In genomic region chrX:48918644-48919340, GRCh38 we compare ENCODE assay signal across 1 cellular context.
TF ChIP-seq lines count a peak whose summit lies in the region.

TSS of gene PIM2 (minus strand) at chrX:48919024. CDS start at chrX:48918834, 190 bp downstream.

TF ChIP-seq in GM12878, 131 proteins besides CTCF, POLR2A, EP300 and RAD21 (continued from another document and continues in another):
- TF ChIP-seq BCL3 (IDR thresholded peaks at IDR 0.05; ENCODE audit: borderline replicate concordance, insufficient read depth, low read depth, low read length, poor library complexity, severe bottlenecking) = no peak
- TF ChIP-seq NKRF (conservative IDR thresholded peaks at IDR 0.05) = peak; percentile 55; the same call in 1 of the 2 replicates
- no peak for TF ChIP-seq MEF2A (IDR thresholded peaks at IDR 0.05; ENCODE audit: insufficient read depth, low read depth, low read length)
- TF ChIP-seq MXI1 (IDR thresholded peaks at IDR 0.05; ENCODE audit: low read depth, low read length) = peak; percentile 88
- peak; percentile 31; the same call in 1 of the 2 replicates for TF ChIP-seq CREM (IDR thresholded peaks at IDR 0.05; ENCODE audit: low read depth)
- peak; percentile 99 for TF ChIP-seq POU2F2 (IDR thresholded peaks at IDR 0.05; ENCODE audit: borderline replicate concordance, low read depth, low read length)
- TF ChIP-seq CHD4 (IDR thresholded peaks at IDR 0.05) = no peak
- TF ChIP-seq ZBTB4 (CRISPR knock-in tag; IDR thresholded peaks at IDR 0.05) = no peak
- 0 out of 2 replicates have a peak, but pooled peaks have one; percentile 27 for TF ChIP-seq FOXM1 (IDR thresholded peaks at IDR 0.05; ENCODE audit: low read depth, low read length)
- no peak for TF ChIP-seq CBX3 (IDR thresholded peaks at IDR 0.05; ENCODE audit: borderline replicate concordance, low read depth)
- TF ChIP-seq ZNF207 (IDR thresholded peaks at IDR 0.05; ENCODE audit: borderline replicate concordance) = no peak
- peak; percentile 84; the same call in 1 of the 2 replicates for TF ChIP-seq TARDBP (IDR thresholded peaks at IDR 0.05; ENCODE audit: borderline replicate concordance)
- TF ChIP-seq CBX5 (IDR thresholded peaks at IDR 0.05; ENCODE audit: low read depth) = 0 out of 2 replicates have a peak, but pooled peaks have one; percentile 31
- TF ChIP-seq RAD51 (IDR thresholded peaks at IDR 0.05) = peak; percentile 84
- TF ChIP-seq SREBF1 (IDR thresholded peaks at IDR 0.05; ENCODE audit: low read length) = no peak
- TF ChIP-seq LARP7 (IDR thresholded peaks at IDR 0.05) = peak; percentile 88
- TF ChIP-seq ELK1 (IDR thresholded peaks at IDR 0.05; ENCODE audit: low read depth, low read length) = peak; percentile 51; the same call in 1 of the 2 replicates
- peak; percentile 68 for TF ChIP-seq USF2 (IDR thresholded peaks at IDR 0.05; ENCODE audit: borderline replicate concordance, low read depth, low read length)
- peak; percentile 72 for TF ChIP-seq PML (IDR thresholded peaks at IDR 0.05; ENCODE audit: low read length)
- no peak for TF ChIP-seq BCLAF1 (IDR thresholded peaks at IDR 0.05)
- TF ChIP-seq NRF1 (conservative IDR thresholded peaks at IDR 0.05; ENCODE audit: low read depth, low read length) = no peak
- TF ChIP-seq SP1 (IDR thresholded peaks at IDR 0.05; ENCODE audit: low read depth, low read length) = peak; percentile 80
- TF ChIP-seq SUPT20H (IDR thresholded peaks at IDR 0.05; ENCODE audit: borderline replicate concordance, control insufficient read depth, low read depth, low read length) = no peak
- no peak for TF ChIP-seq PRDM15 (CRISPR knock-in tag; IDR thresholded peaks at IDR 0.05)
- peak; percentile 99 for TF ChIP-seq TAF1 (IDR thresholded peaks at IDR 0.05; ENCODE audit: borderline replicate concordance, low read depth, low read length)
- TF ChIP-seq CBFB (IDR thresholded peaks at IDR 0.05; ENCODE audit: low read depth) = peak; percentile 75; the same call in 1 of the 2 replicates
- 0 out of 2 replicates have a peak, but pooled peaks have one; percentile 40 for TF ChIP-seq YY1 (IDR thresholded peaks at IDR 0.05; ENCODE audit: low read depth, low read length)
- peak; percentile 19 for TF ChIP-seq KLF5 (IDR thresholded peaks at IDR 0.05; ENCODE audit: partially characterized antibody)
- no peak for TF ChIP-seq SIX5 (IDR thresholded peaks at IDR 0.05; ENCODE audit: low read depth, low read length, severe bottlenecking)
- peak; percentile 91 for TF ChIP-seq TCF3 (IDR thresholded peaks at IDR 0.05; ENCODE audit: borderline replicate concordance, insufficient read depth, low read depth, low read length)
- peak; percentile 77; the same call in 1 of the 2 replicates for TF ChIP-seq BACH1 (IDR thresholded peaks at IDR 0.05; ENCODE audit: borderline replicate concordance)
- TF ChIP-seq MAX (IDR thresholded peaks at IDR 0.05; ENCODE audit: low read depth, low read length) = 0 out of 2 replicates have a peak, but pooled peaks have one; percentile 24
- peak; percentile 60 for TF ChIP-seq REST (IDR thresholded peaks at IDR 0.05; ENCODE audit: low read depth, low read length)
- TF ChIP-seq KDM1A (IDR thresholded peaks at IDR 0.05; ENCODE audit: borderline replicate concordance) = no peak
- TF ChIP-seq SMAD1 (IDR thresholded peaks at IDR 0.05; ENCODE audit: low read depth, partially characterized antibody) = peak; percentile 64
- no peak for TF ChIP-seq ZNF217 (IDR thresholded peaks at IDR 0.05)
- TF ChIP-seq USF1 (IDR thresholded peaks at IDR 0.05; ENCODE audit: borderline replicate concordance, extremely low read length, insufficient read depth, low read depth, low read length) = peak; percentile 68
